In the genomic region with DNA sequence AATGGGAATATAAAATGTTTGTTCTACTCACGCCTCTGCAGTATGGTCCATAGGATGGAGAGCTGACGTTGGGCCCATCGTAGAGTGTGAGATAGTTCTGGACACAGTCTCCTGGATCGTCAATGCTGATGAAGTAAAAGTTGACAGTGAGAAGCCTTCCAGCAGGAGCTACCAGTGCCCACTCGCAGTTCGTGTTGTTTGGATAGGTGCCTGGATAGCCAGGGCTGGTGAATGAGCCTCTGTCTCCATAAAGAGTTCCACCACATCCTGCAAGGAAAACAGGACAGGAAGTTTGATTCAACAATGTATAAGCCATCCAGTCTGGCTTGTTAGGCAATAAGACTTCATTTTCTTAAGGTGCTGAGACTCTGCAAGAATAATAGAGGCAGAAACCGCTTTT, we compare ENCODE assay signal across 1 cellular context.
TF ChIP-seq lines count a peak whose summit lies in the region.

No MANE protein-coding gene starts in this region.

TF ChIP-seq in IMR-90, 13 proteins besides CTCF, POLR2A, EP300 and RAD21:
- TF ChIP-seq, protein P1, sequence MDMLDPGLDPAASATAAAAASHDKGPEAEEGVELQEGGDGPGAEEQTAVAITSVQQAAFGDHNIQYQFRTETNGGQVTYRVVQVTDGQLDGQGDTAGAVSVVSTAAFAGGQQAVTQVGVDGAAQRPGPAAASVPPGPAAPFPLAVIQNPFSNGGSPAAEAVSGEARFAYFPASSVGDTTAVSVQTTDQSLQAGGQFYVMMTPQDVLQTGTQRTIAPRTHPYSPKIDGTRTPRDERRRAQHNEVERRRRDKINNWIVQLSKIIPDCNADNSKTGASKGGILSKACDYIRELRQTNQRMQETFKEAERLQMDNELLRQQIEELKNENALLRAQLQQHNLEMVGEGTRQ (IDR thresholded peaks at IDR 0.05; ENCODE audit: low read depth, low read length) = no peak
- TF ChIP-seq CHD1 (IDR thresholded peaks at IDR 0.05; ENCODE audit: low read depth, low read length) = no peak
- TF ChIP-seq SMC3 (IDR thresholded peaks at IDR 0.05; ENCODE audit: low read depth, low read length) = no peak
